Comparison of ENCODE assay signal across 22 cellular contexts in the genomic region with DNA sequence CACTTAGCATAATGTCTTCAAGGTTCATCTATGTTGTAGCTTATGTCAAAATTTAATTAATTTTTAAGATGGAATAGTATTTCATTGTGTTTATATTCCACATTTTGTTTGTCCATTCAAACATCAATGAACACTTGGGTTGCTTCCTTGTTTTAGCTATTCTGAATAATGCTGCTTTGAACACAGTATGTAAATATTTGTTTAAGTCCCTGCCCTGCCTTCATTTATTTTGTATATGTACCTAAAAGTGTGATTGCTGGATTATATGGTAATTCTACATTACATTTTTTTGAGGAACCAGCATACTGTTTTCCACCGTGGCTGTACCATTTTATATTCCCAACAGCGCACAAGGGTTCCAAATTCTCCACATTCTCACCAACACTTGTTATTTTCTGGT.
"Had no signal": no experiment of that assay in that cellular context is flagged by ENCODE, and none has a peak within 500 bp of the region (broad histone marks: within the 10 kb centered on the region; RNA-seq: fewer than 3 reads in every experiment).

No MANE protein-coding gene starts in this region.

- H3K36me3 ChIP-seq: left lung, lower lobe of right lung, ovary, right atrium auricular region, right lobe of liver, tibial nerve, uterus had no signal

- H3K4me1 ChIP-seq: left lung, lower lobe of right lung, right atrium auricular region, right lobe of liver, tibial nerve, uterus had no signal

- ATAC-seq: left cardiac atrium; left lung; lower lobe of right lung; natural killer cell treated with Interleukin-12 subunit alpha and Interleukin-12 subunit beta and Interleukin-15 and Interleukin-18, amount 100 ng/mL, for 72 hours; right lobe of liver; stimulated activated memory B cell treated with anti-CD40 and anti-IgM and Interleukin-4, amounts not matched to agents 10 μg/mL and 1 μg/mL and 100 μg/mL, for 72 hours; stimulated activated naive CD8-positive, alpha-beta T cell treated with anti-CD3 and anti-CD28 coated beads, Interleukin-15, amount 100 ng/mL, for 72 hours had no signal

- H3K9me3 ChIP-seq: left lung, lower lobe of right lung, ovary, right atrium auricular region, right lobe of liver, tibial nerve, uterus had no signal

- H3K27me3 ChIP-seq: left lung, ovary, right atrium auricular region, right lobe of liver, tibial nerve, uterus had no signal

- H3K4me3 ChIP-seq: left lung, lower lobe of right lung, ovary, right atrium auricular region, right lobe of liver, smooth muscle cell, tibial nerve, uterus had no signal

- H3K27ac ChIP-seq: left lung, lower lobe of right lung, ovary, right atrium auricular region, right lobe of liver, tibial nerve, uterus had no signal

- DNase-seq: kidney glomerular epithelial cell; left cardiac atrium; left lung; lower lobe of right lung; mammary epithelial cell; mesenchymal stem cell; naive B cell; ovary; right lobe of liver; stimulated activated CD4-positive, alpha-beta T cell treated with anti-CD3 and anti-CD28 coated beads, Interleukin-1b, Interleukin-23, amount 100 ng/mL, for 48 hours; stimulated activated CD4-positive, alpha-beta T cell treated with anti-CD3 and anti-CD28 coated beads, Interleukin-2, amount 100 ng/mL, for 48 hours; stimulated activated CD4-positive, alpha-beta T cell treated with anti-CD3 and anti-CD28 coated beads, Interleukin-4, amount 100 ng/mL, for 4 hours; stimulated activated CD8-positive, alpha-beta memory T cell treated with anti-CD3 and anti-CD28 coated beads, Interleukin-4, amount 100 ng/mL, for 48 hours; stimulated activated naive CD4-positive, alpha-beta T cell treated with Interleukin-2 at 50 U/mL for 16 hours; stimulated activated naive CD8-positive, alpha-beta T cell treated with anti-CD3 and anti-CD28 coated beads, Interleukin-15, amount 100 ng/mL, for 72 hours; substantia nigra; uterus had no signal

- H3K4me2 ChIP-seq: smooth muscle cell had no signal
